2 cellular contexts compared by ENCODE assay signal in the genomic region with DNA sequence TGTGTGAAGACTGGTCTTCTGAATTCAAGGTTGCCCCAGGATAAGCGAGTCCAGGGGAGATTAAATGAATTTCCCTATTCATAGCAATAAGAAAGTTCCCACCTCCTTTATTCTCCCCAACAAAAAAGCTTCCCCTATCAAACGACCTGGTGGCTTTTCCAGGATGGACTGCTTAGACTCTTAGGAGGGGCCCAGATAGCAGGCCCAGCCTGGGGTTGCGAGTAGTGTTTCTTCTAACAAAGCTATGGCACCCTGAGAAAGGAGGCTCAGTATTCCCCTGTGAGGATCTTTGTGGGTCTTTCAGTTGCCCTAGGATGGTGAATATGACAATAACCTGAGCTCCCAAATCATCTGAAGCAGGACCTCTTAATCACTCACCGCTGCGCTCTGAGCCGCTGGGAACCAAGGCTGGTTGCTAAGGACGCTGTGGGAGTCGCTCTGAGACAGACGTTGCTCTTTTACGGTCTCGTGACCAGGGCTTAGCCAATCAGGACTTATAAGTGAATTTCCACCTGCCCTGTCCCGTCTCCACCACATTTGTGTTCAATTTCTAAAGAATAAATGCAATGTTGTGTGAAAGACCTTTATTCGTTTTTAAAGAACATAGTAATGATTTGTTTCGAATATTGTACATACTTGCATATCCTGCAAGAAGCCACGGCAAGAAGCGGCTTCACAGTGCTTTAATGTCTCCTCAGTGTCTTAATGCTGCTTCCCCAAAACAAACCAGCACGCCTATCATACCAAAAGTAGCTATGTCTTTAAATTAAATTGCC.
A peak's percentile ranks its signal among the peaks of the same experiment; 100 is the strongest.
TF ChIP-seq lines count a peak whose summit lies in the region.

TMEM232 (minus strand) TSS at position 423 of the 776 bp plus-strand sequence. CDS start 59,319 bp downstream, outside the sequence.

TF ChIP-seq in IMR-90, 13 proteins besides CTCF, POLR2A, EP300 and RAD21:
- TF ChIP-seq, protein P1, sequence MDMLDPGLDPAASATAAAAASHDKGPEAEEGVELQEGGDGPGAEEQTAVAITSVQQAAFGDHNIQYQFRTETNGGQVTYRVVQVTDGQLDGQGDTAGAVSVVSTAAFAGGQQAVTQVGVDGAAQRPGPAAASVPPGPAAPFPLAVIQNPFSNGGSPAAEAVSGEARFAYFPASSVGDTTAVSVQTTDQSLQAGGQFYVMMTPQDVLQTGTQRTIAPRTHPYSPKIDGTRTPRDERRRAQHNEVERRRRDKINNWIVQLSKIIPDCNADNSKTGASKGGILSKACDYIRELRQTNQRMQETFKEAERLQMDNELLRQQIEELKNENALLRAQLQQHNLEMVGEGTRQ (IDR thresholded peaks at IDR 0.05; ENCODE audit: low read depth, low read length) = peak; percentile 91
- TF ChIP-seq, protein P2, sequence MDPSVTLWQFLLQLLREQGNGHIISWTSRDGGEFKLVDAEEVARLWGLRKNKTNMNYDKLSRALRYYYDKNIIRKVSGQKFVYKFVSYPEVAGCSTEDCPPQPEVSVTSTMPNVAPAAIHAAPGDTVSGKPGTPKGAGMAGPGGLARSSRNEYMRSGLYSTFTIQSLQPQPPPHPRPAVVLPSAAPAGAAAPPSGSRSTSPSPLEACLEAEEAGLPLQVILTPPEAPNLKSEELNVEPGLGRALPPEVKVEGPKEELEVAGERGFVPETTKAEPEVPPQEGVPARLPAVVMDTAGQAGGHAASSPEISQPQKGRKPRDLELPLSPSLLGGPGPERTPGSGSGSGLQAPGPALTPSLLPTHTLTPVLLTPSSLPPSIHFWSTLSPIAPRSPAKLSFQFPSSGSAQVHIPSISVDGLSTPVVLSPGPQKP (IDR thresholded peaks at IDR 0.05; ENCODE audit: borderline replicate concordance, low read depth, low read length) = no peak
- TF ChIP-seq BHLHE40 (IDR thresholded peaks at IDR 0.05; ENCODE audit: low read depth, low read length) = peak; percentile 43; the same call in 1 of the 2 replicates
- TF ChIP-seq MAFK (IDR thresholded peaks at IDR 0.05; ENCODE audit: low read depth, low read length) = no peak

TF ChIP-seq in SK-N-SH, 30 proteins besides CTCF, POLR2A, EP300 and RAD21 (continued from another document):
- TF ChIP-seq, protein P3, sequence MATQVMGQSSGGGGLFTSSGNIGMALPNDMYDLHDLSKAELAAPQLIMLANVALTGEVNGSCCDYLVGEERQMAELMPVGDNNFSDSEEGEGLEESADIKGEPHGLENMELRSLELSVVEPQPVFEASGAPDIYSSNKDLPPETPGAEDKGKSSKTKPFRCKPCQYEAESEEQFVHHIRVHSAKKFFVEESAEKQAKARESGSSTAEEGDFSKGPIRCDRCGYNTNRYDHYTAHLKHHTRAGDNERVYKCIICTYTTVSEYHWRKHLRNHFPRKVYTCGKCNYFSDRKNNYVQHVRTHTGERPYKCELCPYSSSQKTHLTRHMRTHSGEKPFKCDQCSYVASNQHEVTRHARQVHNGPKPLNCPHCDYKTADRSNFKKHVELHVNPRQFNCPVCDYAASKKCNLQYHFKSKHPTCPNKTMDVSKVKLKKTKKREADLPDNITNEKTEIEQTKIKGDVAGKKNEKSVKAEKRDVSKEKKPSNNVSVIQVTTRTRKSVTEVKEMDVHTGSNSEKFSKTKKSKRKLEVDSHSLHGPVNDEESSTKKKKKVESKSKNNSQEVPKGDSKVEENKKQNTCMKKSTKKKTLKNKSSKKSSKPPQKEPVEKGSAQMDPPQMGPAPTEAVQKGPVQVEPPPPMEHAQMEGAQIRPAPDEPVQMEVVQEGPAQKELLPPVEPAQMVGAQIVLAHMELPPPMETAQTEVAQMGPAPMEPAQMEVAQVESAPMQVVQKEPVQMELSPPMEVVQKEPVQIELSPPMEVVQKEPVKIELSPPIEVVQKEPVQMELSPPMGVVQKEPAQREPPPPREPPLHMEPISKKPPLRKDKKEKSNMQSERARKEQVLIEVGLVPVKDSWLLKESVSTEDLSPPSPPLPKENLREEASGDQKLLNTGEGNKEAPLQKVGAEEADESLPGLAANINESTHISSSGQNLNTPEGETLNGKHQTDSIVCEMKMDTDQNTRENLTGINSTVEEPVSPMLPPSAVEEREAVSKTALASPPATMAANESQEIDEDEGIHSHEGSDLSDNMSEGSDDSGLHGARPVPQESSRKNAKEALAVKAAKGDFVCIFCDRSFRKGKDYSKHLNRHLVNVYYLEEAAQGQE (IDR thresholded peaks at IDR 0.05; ENCODE audit: low read depth, low read length) = no peak
- TF ChIP-seq NFIC (IDR thresholded peaks at IDR 0.05; ENCODE audit: borderline replicate concordance) = no peak
- peak; percentile 33; the same call in 1 of the 2 replicates for TF ChIP-seq MXI1 (IDR thresholded peaks at IDR 0.05; ENCODE audit: low read depth, low read length)
- TF ChIP-seq USF1 (IDR thresholded peaks at IDR 0.05; ENCODE audit: borderline replicate concordance, low read depth) = peak; percentile 87
- TF ChIP-seq, protein P1 (IDR thresholded peaks at IDR 0.05; ENCODE audit: borderline replicate concordance, low read depth, low read length) = peak; percentile 11; the same call in 1 of the 2 replicates
- no peak for TF ChIP-seq SMC3 (IDR thresholded peaks at IDR 0.05; ENCODE audit: low read depth, low read length)
